Comparison of ENCODE assay signal across 9 cellular contexts in the genomic region with DNA sequence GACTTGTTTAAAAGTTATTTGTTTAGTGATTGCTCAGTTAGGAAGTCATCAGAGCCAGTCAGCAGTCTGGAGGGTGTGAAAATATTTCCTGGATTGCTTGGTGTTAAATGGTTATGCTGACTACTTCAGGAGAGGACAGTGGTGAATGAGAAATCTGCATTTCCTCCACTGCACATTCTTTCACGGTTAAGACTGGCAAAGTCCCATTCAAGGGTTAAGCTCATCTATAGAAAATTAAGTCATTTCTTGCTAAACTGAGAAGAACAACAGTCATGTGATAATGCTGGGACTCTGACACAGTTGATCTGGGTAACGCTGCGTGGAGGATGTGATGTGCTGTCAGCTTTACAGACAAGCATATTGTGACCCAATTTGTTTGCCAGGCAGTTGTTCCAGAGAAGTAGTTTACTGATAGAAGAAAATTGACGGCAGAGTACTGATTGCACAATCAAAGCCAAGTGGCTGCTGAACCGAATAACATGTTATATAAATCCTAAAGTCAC.
A peak's percentile ranks its signal among the peaks of the same experiment; 100 is the strongest.
DNase-seq lines count a peak whose midpoint lies in the region; ATAC-seq and TF ChIP-seq lines count a peak whose summit lies in the region.
"Had no signal": no experiment of that assay in that cellular context is flagged by ENCODE, and none has a peak within 500 bp of the region (broad histone marks: within the 10 kb centered on the region; RNA-seq: fewer than 3 reads in every experiment).

No MANE protein-coding gene starts in this region.

- ATAC-seq in naive thymus-derived CD4-positive, alpha-beta T cell: peak; percentile 35
- ATAC-seq in natural killer cell treated with Interleukin-12 subunit alpha and Interleukin-12 subunit beta and Interleukin-15 and Interleukin-18, amount 100 ng/mL, for 72 hours: no peak

- DNase-seq in SK-MEL-5 (ENCODE audit: low read depth, low spot score): peak; percentile 29
- no peak for DNase-seq in esophagus squamous epithelium (lab: John Stamatoyannopoulos, UW)
- DNase-seq in naive thymus-derived CD4-positive, alpha-beta T cell: peak in 6 of 9 donors; percentile 39 to 63 (median 48)
- DNase-seq in natural killer cell treated with Interleukin-12 subunit alpha and Interleukin-12 subunit beta and Interleukin-15 and Interleukin-18, amount 100 ng/mL, for 72 hours (ENCODE audit: low spot score): no peak
- DNase-seq in stimulated activated CD4-positive, alpha-beta T cell treated with anti-CD3 and anti-CD28 coated beads, Interleukin-4, amount 100 ng/mL, for 4 hours: no peak
- no peak for DNase-seq in NCI-H2227 treated with DMSO at 0.1 percent for 48 hours (lab: John Stamatoyannopoulos, UW)
- DNase-seq in T1000 (lab: John Stamatoyannopoulos, UW): no peak
- DNase-seq: NCI-H1417 treated with DMSO at 0.1 percent for 48 hours had no signal

- peak overlapping the region; percentile 83 for H2AFZ ChIP-seq in ACC112 (ENCODE audit: low read length, unreplicated experiment)

- peak overlapping the region; percentile 55; the same call in 1 of the 2 replicates for H3K4me3 ChIP-seq in ACC112 (ENCODE audit: low read depth, low read length)
- H3K4me3 ChIP-seq in esophagus squamous epithelium: no peak overlapping the region
- no peak overlapping the region for H3K4me3 ChIP-seq in naive thymus-derived CD4-positive, alpha-beta T cell (ENCODE audit: low read length)

- H3K27me3 ChIP-seq in ACC112 (ENCODE audit: insufficient read depth, low read length) (no peaks in the 10 kb centered on the region), esophagus squamous epithelium (no peaks in the 10 kb centered on the region)
- no peaks in the 10 kb centered on the region for H3K27me3 ChIP-seq in naive thymus-derived CD4-positive, alpha-beta T cell (ENCODE audit: control insufficient read depth in 2 of 2, insufficient read depth in 2 of 2, low read length in 2 of 2)

- CTCF ChIA-PET in naive thymus-derived CD4-positive, alpha-beta T cell (lab: Charles Lee): interaction anchor here (0.9 to 1.0 kb wide), 2 partner anchors 11 to 146 kb away, joined by 3 to 4 read pairs; no protein-coding TSS in a partner anchor

- H3K27ac Mint-ChIP-seq in naive thymus-derived CD4-positive, alpha-beta T cell: peak overlapping the region in 8 of 9 donors; percentile 42 to 87 (median 74)
- H3K27ac Mint-ChIP-seq in natural killer cell treated with Interleukin-12 subunit alpha and Interleukin-12 subunit beta and Interleukin-15 and Interleukin-18, amount 100 ng/mL, for 72 hours: no peak overlapping the region

- H3K27me3 Mint-ChIP-seq in naive thymus-derived CD4-positive, alpha-beta T cell: no peaks in the 10 kb centered on the region
- no peaks in the 10 kb centered on the region for H3K27me3 Mint-ChIP-seq in natural killer cell treated with Interleukin-12 subunit alpha and Interleukin-12 subunit beta and Interleukin-15 and Interleukin-18, amount 100 ng/mL, for 72 hours

- H3K4me1 Mint-ChIP-seq in naive thymus-derived CD4-positive, alpha-beta T cell: peaks cover 8 to 69% (median 62%) of the 10 kb centered on the region in 7 donors
- H3K4me1 Mint-ChIP-seq in natural killer cell treated with Interleukin-12 subunit alpha and Interleukin-12 subunit beta and Interleukin-15 and Interleukin-18, amount 100 ng/mL, for 72 hours (ENCODE audit: low read depth in 2 of 2): peaks cover 0 to 3% of the 10 kb centered on the region in 2 donors

- H3K9me3 ChIP-seq in esophagus squamous epithelium: no peaks in the 10 kb centered on the region
- H3K9me3 ChIP-seq in naive thymus-derived CD4-positive, alpha-beta T cell (ENCODE audit: control insufficient read depth in 2 of 3, low read length in 3 of 3): no peaks in the 10 kb centered on the region

- peak overlapping the region; percentile 65 for H3K27ac ChIP-seq in ACC112 (ENCODE audit: low read depth, low read length)
- peak overlapping the region; percentile 31 to 67 (median 56) for H3K27ac ChIP-seq in esophagus squamous epithelium
- no peak overlapping the region for H3K27ac ChIP-seq in naive thymus-derived CD4-positive, alpha-beta T cell (ENCODE audit: low read depth, low read length)

- POLR2A ChIA-PET in naive thymus-derived CD4-positive, alpha-beta T cell (lab: Charles Lee): interaction anchor here (1.0 kb wide), 1 partner anchor 9 kb away, joined by 4 read pairs; no protein-coding TSS in a partner anchor

- in situ Hi-C loops in SK-MEL-5 (cut with HindIII; ENCODE audit: low pct_unique_long_range_greater_than_20kb, low sequenced_read_pairs): no loop called here

- H3K79me2 ChIP-seq in ACC112 (ENCODE audit: control insufficient read depth, insufficient read depth, low read length, unreplicated experiment): no peaks in the 10 kb centered on the region

- TF ChIP-seq CTCF in esophagus squamous epithelium (IDR thresholded peaks at IDR 0.05): no peak

- H3K36me3 Mint-ChIP-seq in naive thymus-derived CD4-positive, alpha-beta T cell: peaks cover 0 to 5% (median 1%) of the 10 kb centered on the region in 5 donors
- no peaks in the 10 kb centered on the region for H3K36me3 Mint-ChIP-seq in natural killer cell treated with Interleukin-12 subunit alpha and Interleukin-12 subunit beta and Interleukin-15 and Interleukin-18, amount 100 ng/mL, for 72 hours

- H3K9me3 Mint-ChIP-seq in naive thymus-derived CD4-positive, alpha-beta T cell: peaks cover 0 to 4% (median 0%) of the 10 kb centered on the region in 11 donors
- no peaks in the 10 kb centered on the region for H3K9me3 Mint-ChIP-seq in natural killer cell treated with Interleukin-12 subunit alpha and Interleukin-12 subunit beta and Interleukin-15 and Interleukin-18, amount 100 ng/mL, for 72 hours

- peak overlapping the region in 2 of 10 donors; percentile 13 to 41 for H3K4me3 Mint-ChIP-seq in naive thymus-derived CD4-positive, alpha-beta T cell
- no peak overlapping the region for H3K4me3 Mint-ChIP-seq in natural killer cell treated with Interleukin-12 subunit alpha and Interleukin-12 subunit beta and Interleukin-15 and Interleukin-18, amount 100 ng/mL, for 72 hours

- 16 to 20% methylated on average over 5 of the region's 5 CpGs for WGBS in esophagus squamous epithelium, 2 donors

- no peaks in the 10 kb centered on the region for H3K36me3 ChIP-seq in ACC112 (ENCODE audit: insufficient read depth, low read length)
- H3K36me3 ChIP-seq in esophagus squamous epithelium: no peaks in the 10 kb centered on the region
- no peaks in the 10 kb centered on the region for H3K36me3 ChIP-seq in naive thymus-derived CD4-positive, alpha-beta T cell (ENCODE audit: control insufficient read depth in 2 of 3, insufficient read depth in 3 of 3, low read length in 3 of 3)

- intact Hi-C loops in esophagus squamous epithelium (cut with DNase I): no loop called here
- intact Hi-C loops in naive thymus-derived CD4-positive, alpha-beta T cell (cut with micrococcal nuclease): loop anchor here (5.0 to 10.0 kb wide), 2 partner anchors 81 to 1581 kb away; a partner anchor contains a TSS

- no peak for TF ChIP-seq POLR2A in esophagus squamous epithelium (IDR thresholded peaks at IDR 0.05)

- H3K4me1 ChIP-seq in ACC112 (ENCODE audit: control insufficient read depth, insufficient read depth, low read length, unreplicated experiment) (peaks cover 19% of the 10 kb centered on the region), esophagus squamous epithelium (peaks cover 0 to 25% (median 16%) of the 10 kb centered on the region in 3 donors)
- peaks cover 0 to 40% of the 10 kb centered on the region in 2 donors for H3K4me1 ChIP-seq in naive thymus-derived CD4-positive, alpha-beta T cell (ENCODE audit: control insufficient read depth in 2 of 2, insufficient read depth in 2 of 2, low read length in 2 of 2)

Comparison
In these comparisons a context has a peak if more than half of its experiments do, and no peak if none do; other contexts are left out.
1. DNase-seq: peak in SK-MEL-5 (single experiment) and naive thymus-derived CD4-positive, alpha-beta T cell (6 of 9); none in esophagus squamous epithelium (single experiment), natural killer cell treated with Interleukin-12 subunit alpha and Interleukin-12 subunit beta and Interleukin-15 and Interleukin-18, amount 100 ng/mL, for 72 hours (single experiment), stimulated activated CD4-positive, alpha-beta T cell treated with anti-CD3 and anti-CD28 coated beads, Interleukin-4, amount 100 ng/mL, for 4 hours (0 of 2), NCI-H2227 treated with DMSO at 0.1 percent for 48 hours (single experiment) and T1000 (single experiment).
2. H3K27ac Mint-ChIP-seq: peak in naive thymus-derived CD4-positive, alpha-beta T cell (8 of 9); none in natural killer cell treated with Interleukin-12 subunit alpha and Interleukin-12 subunit beta and Interleukin-15 and Interleukin-18, amount 100 ng/mL, for 72 hours (0 of 2).